Comparison of ENCODE assay signal across 18 cellular contexts in the genomic region with DNA sequence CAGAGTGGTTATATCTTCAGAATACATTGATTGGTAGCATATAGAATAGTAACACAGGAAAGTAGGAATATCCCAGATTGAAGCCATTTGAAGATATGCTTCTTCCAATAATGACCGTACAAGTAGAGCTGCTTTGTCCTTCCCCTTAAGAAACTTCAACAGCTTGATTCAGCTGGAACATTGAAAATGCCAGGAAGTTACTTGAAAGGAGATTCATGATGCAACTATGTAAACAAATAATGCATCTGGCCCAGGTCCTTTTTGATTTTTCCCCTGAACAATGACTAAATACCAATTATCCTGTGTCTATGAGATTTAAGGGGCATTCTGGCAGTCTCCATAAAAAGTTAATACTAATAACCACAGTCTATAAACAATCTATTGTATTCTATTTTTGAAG. TPM values are rescaled to one million over a fixed set of nuclear protein-coding genes. Genes with fewer than 3 reads are reported as not detected.
DNase-seq lines count a peak whose midpoint lies in the region; ATAC-seq, FAIRE-seq and TF ChIP-seq lines count a peak whose summit lies in the region.
"Had no signal": no experiment of that assay in that cellular context is flagged by ENCODE, and none has a peak within 500 bp of the region (broad histone marks: within the 10 kb centered on the region; RNA-seq: fewer than 3 reads in every experiment).

No MANE protein-coding gene starts in this region.

- FAIRE-seq in keratinocyte (lab: Jason Lieb, UNC): peak; percentile 83

- H3K4me2 ChIP-seq in keratinocyte (ENCODE audit: control insufficient read depth, extremely low read depth, insufficient read depth, low read depth, low read length): peak overlapping the region; percentile 95

- H3K27me3 ChIP-seq in ACC112 (ENCODE audit: insufficient read depth, low read length) (peaks cover 18% of the 10 kb centered on the region), keratinocyte (ENCODE audit: control insufficient read depth, extremely low read depth, insufficient read depth, low read length) (no peaks in the 10 kb centered on the region)

- no peaks in the 10 kb centered on the region for H3K9me1 ChIP-seq in keratinocyte (ENCODE audit: control insufficient read depth, extremely low read depth, insufficient read depth, low read length)

- H3K36me3 ChIP-seq in ACC112 (ENCODE audit: insufficient read depth, low read length) (no peaks in the 10 kb centered on the region), keratinocyte (ENCODE audit: control insufficient read depth in 2 of 2, extremely low read depth in 1 of 2, insufficient read depth in 2 of 2, low read length in 2 of 2) (peaks cover 20 to 45% of the 10 kb centered on the region in 2 experiments)
- H3K36me3 ChIP-seq: transverse colon had no signal

- peaks cover 29% of the 10 kb centered on the region for H3K4me1 ChIP-seq in ACC112 (ENCODE audit: control insufficient read depth, insufficient read depth, low read length, unreplicated experiment)
- peaks cover 33% of the 10 kb centered on the region for H3K4me1 ChIP-seq in keratinocyte (ENCODE audit: control insufficient read depth, extremely low read depth, insufficient read depth, low read length)

- DNase-seq in H4 (ENCODE audit: low spot score) (peak; percentile 55), cardiac fibroblast (ENCODE audit: low read depth in 2 of 2) (peak; percentile 75 to 91), keratinocyte (ENCODE audit: low read depth, low spot score) (no peak), NCI-H1930 (lab: John Stamatoyannopoulos, UW) (no peak), anterior cingulate cortex (lab: John Stamatoyannopoulos, UW) (no peak), activated T-cell treated with anti-CD3 and anti-CD28 coated beads for 4 hours (no peak)
- DNase-seq: activated CD4-positive, alpha-beta memory T cell treated with anti-CD3 and anti-CD28 coated beads for 36 hours; C1 segment of cervical spinal cord; DMS79; erythroblast; NCI-H2029 treated with DMSO at 0.1 percent for 48 hours; NCI-H748 treated with DMSO at 0.1 percent for 48 hours; nucleus accumbens; RPMI8226; T-helper 9 cell; transverse colon had no signal

- dilution Hi-C loops in keratinocyte (cut with MboI; ENCODE audit: extremely low pct_ligation_motif_present, low sequenced_read_pairs): no loop called here

- H2AFZ ChIP-seq in ACC112 (ENCODE audit: low read length, unreplicated experiment) (no peak overlapping the region), keratinocyte (ENCODE audit: control insufficient read depth, low read length) (no peak overlapping the region)

- H4K20me1 ChIP-seq in keratinocyte (ENCODE audit: control insufficient read depth, extremely low read depth, insufficient read depth, low read length): peaks cover 5% of the 10 kb centered on the region

- H3K9me3 ChIP-seq in keratinocyte (ENCODE audit: control insufficient read depth, low read depth, low read length): no peaks in the 10 kb centered on the region
- H3K9me3 ChIP-seq: transverse colon had no signal

- H3K4me3 ChIP-seq in ACC112 (ENCODE audit: low read depth, low read length) (peak overlapping the region; percentile 63; the same call in 1 of the 2 replicates), cardiac fibroblast (replicated peaks in 1 of 2; ENCODE audit: low read depth in 2 of 2, low read length in 2 of 2) (peak overlapping the region in 1 of 2 donors; percentile 12), keratinocyte (ENCODE audit: control insufficient read depth in 2 of 3, extremely low read depth in 1 of 3, insufficient read depth in 2 of 3, low read depth in 1 of 3, low read length in 3 of 3) (peak overlapping the region in 2 of 3 experiments; percentile 2 to 84)
- H3K4me3 ChIP-seq: transverse colon had no signal

- peaks cover 3% of the 10 kb centered on the region for H3K79me2 ChIP-seq in ACC112 (ENCODE audit: control insufficient read depth, insufficient read depth, low read length, unreplicated experiment)
- peaks cover 56% of the 10 kb centered on the region for H3K79me2 ChIP-seq in keratinocyte (ENCODE audit: control insufficient read depth, insufficient read depth, low read length)

- H3K27ac ChIP-seq in ACC112 (ENCODE audit: low read depth, low read length): peak overlapping the region; percentile 54
- no peak overlapping the region for H3K27ac ChIP-seq in keratinocyte (ENCODE audit: control insufficient read depth, insufficient read depth, low read length)

- TF ChIP-seq CTCF in cardiac fibroblast (IDR thresholded peaks at IDR 0.05; ENCODE audit: low read depth, low read length): no peak
- no peak for TF ChIP-seq CTCF in keratinocyte (optimal IDR thresholded peaks at IDR 0.05 in 1 of 3, IDR thresholded peaks at IDR 0.05 in 1 of 3, conservative IDR thresholded peaks at IDR 0.05 in 1 of 3; ENCODE audit: extremely low read depth in 1 of 3, insufficient read depth in 2 of 3, low read length in 3 of 3)

- no peak overlapping the region for H3K9ac ChIP-seq in keratinocyte (ENCODE audit: control insufficient read depth, extremely low read depth, insufficient read depth, low read length)

- ATAC-seq in HG03025 (IDR thresholded peaks at IDR 0.05; ENCODE audit: low FRiP score, unreplicated experiment): no peak

RNA-seq across cellular contexts. Expression of gene DKK3, which starts 3.0 kb away (rescaled TPM):
- total RNA-seq in H4 (2014; rRNA removed; shearing (Covaris generic)): 129 and 161 TPM in 2 replicates
- polyA plus RNA-seq in keratinocyte: 712 to 984 TPM (median 777 TPM) in 3 replicates
- 449 TPM for polyA plus RNA-seq in keratinocyte (2011; ENCODE audit: low read depth)
- polyA plus RNA-seq in keratinocyte (2011; cell fraction: cytosol; rRNA removed): 673 and 675 TPM in 2 replicates
- 1,006 and 1,193 TPM in 2 replicates for polyA plus RNA-seq in keratinocyte (2011; cell fraction: nucleus; rRNA removed)
- 451 and 482 TPM in 2 replicates for polyA plus RNA-seq in keratinocyte (2012; ENCODE audit: low replicate concordance)
- 466 to 661 TPM (median 564 TPM) in 3 replicates for polyA minus RNA-seq in keratinocyte
- 657 TPM for polyA minus RNA-seq in keratinocyte (2011; cell fraction: cytosol; rRNA and poly(A)+ RNA removed)
- polyA minus RNA-seq in keratinocyte (2011; cell fraction: nucleus; rRNA and poly(A)+ RNA removed): 427 and 766 TPM in 2 replicates
- total RNA-seq: activated CD4-positive, alpha-beta memory T cell treated with anti-CD3 and anti-CD28 coated beads for 36 hours had no signal

Comparison
In these comparisons a context has a peak if more than half of its experiments do, and no peak if none do; other contexts are left out.
1. DNase-seq: peak in H4 (single experiment) and cardiac fibroblast (2 of 2); none in keratinocyte (single experiment), NCI-H1930 (0 of 2), anterior cingulate cortex (0 of 58) and activated T-cell treated with anti-CD3 and anti-CD28 coated beads for 4 hours (single experiment).